ENCODE assay signal across 26 cellular contexts in the genomic region with DNA sequence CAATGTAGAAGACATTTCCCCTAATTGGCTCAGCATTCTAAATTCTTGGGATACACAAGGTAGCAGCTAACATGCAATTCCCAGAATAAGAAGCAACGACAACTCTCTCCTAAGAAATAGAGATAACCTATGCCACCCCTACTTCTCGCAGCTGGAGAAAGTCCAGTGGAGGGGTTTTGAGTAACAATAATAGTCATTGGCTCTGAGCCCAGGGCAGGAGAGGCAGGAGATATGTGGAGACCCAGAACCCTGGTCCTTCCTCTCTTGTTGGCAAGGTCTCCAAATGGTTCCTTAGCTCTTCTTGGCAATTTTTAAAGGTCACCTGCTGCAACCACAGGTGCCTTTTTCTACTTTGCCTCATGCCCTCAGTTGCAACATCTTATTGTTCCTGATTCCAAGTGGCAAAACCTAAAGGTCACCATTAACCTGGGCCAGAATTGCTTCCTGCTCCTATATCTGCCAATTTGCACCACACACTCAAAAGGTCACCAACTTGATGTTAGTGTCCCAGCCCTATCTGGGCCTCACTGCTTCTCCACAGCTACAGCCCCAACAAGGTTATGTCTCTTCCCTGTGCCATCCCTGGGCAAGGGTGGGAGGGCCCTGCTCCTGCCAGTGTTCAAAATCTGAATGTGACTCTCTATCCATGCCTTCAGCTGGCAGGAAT. TPM values are rescaled to one million over a fixed set of nuclear protein-coding genes. Genes with fewer than 3 reads are reported as not detected.
DNase-seq lines count a peak whose midpoint lies in the region; ATAC-seq, FAIRE-seq and TF ChIP-seq lines count a peak whose summit lies in the region.
"Had no signal": no experiment of that assay in that cellular context is flagged by ENCODE, and none has a peak within 500 bp of the region (broad histone marks: within the 10 kb centered on the region; RNA-seq: fewer than 3 reads in every experiment).

No MANE protein-coding gene starts in this region.

- H3K4me3 ChIP-seq in liver (ENCODE audit: low read depth in 1 of 3, low read length in 3 of 3) (no peak overlapping the region), HepG2 (replicated peaks in 1 of 3; ENCODE audit: insufficient read depth in 1 of 3, low read depth in 2 of 3, low read length in 3 of 3) (no peak overlapping the region), psoas muscle (no peak overlapping the region), MM.1S (ENCODE audit: low read length) (no peak overlapping the region)
- H3K4me3 ChIP-seq: BLaER1 treated with 17β-estradiol and CSF1 and Interleukin-3, amounts not matched to agents 10 nM and 100 nM; GM12878; HAP-1 had no signal

- H3K9me3 ChIP-seq in liver (ENCODE audit: control insufficient read depth in 4 of 4, low read length in 3 of 4) (no peaks in the 10 kb centered on the region), HepG2 (ENCODE audit: low read length) (no peaks in the 10 kb centered on the region), psoas muscle (no peaks in the 10 kb centered on the region), MM.1S (replicated peaks; ENCODE audit: insufficient read depth, low read length) (no peaks in the 10 kb centered on the region)
- H3K9me3 ChIP-seq: BE2C; BLaER1 treated with 17β-estradiol and CSF1 and Interleukin-3, amounts not matched to agents 10 nM and 100 nM; HAP-1 had no signal

- H3K27ac ChIP-seq in liver (ENCODE audit: low read depth in 1 of 2, low read length in 2 of 2) (no peak overlapping the region), HepG2 (ENCODE audit: extremely low read length, insufficient read depth, low read length) (no peak overlapping the region), psoas muscle (peak overlapping the region; percentile 79), MM.1S (ENCODE audit: low read length) (no peak overlapping the region)
- H3K27ac ChIP-seq: 22Rv1; BLaER1 treated with 17β-estradiol and CSF1 and Interleukin-3, amounts not matched to agents 10 nM and 100 nM had no signal

- H3K9ac ChIP-seq in liver (ENCODE audit: low read depth in 1 of 2, low read length in 2 of 2) (no peak overlapping the region), HepG2 (ENCODE audit: insufficient read depth, low read depth, low read length) (no peak overlapping the region), MM.1S (ENCODE audit: low read length) (no peak overlapping the region)
- H3K9ac ChIP-seq: BLaER1 treated with 17β-estradiol and CSF1 and Interleukin-3, amounts not matched to agents 10 nM and 100 nM had no signal

- no peak for FAIRE-seq in HepG2 (lab: Jason Lieb, UNC)
- FAIRE-seq: A204.1, D721Med, GM12878, H54 had no signal

- CTCF ChIA-PET in HepG2 (lab: Yijun Ruan, JAX; ENCODE audit: low intra/inter-chr PET ratio, low total read pairs), result no interaction called here

- BruUV-seq in HepG2 (replicated peaks; lab: Mats Ljungman, UMichigan), result no TSS peak

- no peaks in the 10 kb centered on the region for H3K27me3 ChIP-seq in liver (ENCODE audit: control insufficient read depth in 4 of 4, insufficient read depth in 4 of 4, low read length in 3 of 4)
- H3K27me3 ChIP-seq in HepG2 (ENCODE audit: control insufficient read depth in 1 of 2, insufficient read depth in 2 of 2, low read length in 2 of 2), result no peaks in the 10 kb centered on the region
- no peaks in the 10 kb centered on the region for H3K27me3 ChIP-seq in psoas muscle (ENCODE audit: insufficient read depth in 3 of 3, low read length in 2 of 3)
- no peaks in the 10 kb centered on the region for H3K27me3 ChIP-seq in MM.1S (replicated peaks; ENCODE audit: insufficient read depth, low read length)
- H3K27me3 ChIP-seq: BE2C; BLaER1 treated with 17β-estradiol and CSF1 and Interleukin-3, amounts not matched to agents 10 nM and 100 nM had no signal

- TF ChIP-seq RAD21 in liver (IDR thresholded peaks at IDR 0.05) (peak; percentile 15 to 22), HepG2 (CRISPR knock-in tag; IDR thresholded peaks at IDR 0.05) (no peak)

- H3K4me1 ChIP-seq in liver (ENCODE audit: control insufficient read depth in 4 of 4, insufficient read depth in 4 of 4, low read length in 3 of 4), result peaks cover 0 to 8% (median 5%) of the 10 kb centered on the region in 4 donors
- peaks cover 28% of the 10 kb centered on the region for H3K4me1 ChIP-seq in HepG2 (ENCODE audit: insufficient read depth, low read length)
- H3K4me1 ChIP-seq in psoas muscle, result peaks cover 86% of the 10 kb centered on the region
- no peaks in the 10 kb centered on the region for H3K4me1 ChIP-seq in MM.1S (ENCODE audit: low read length)
- H3K4me1 ChIP-seq: BE2C, HAP-1 had no signal

- H2AFZ ChIP-seq in HepG2 (ENCODE audit: low read length) (no peak overlapping the region), MM.1S (ENCODE audit: low read length) (no peak overlapping the region)

- intact Hi-C loops in HepG2 (cut with micrococcal nuclease; ENCODE audit: unreplicated experiment), result no loop called here
- intact Hi-C loops in psoas muscle (cut with DNase I), result no loop called here

- TF ChIP-seq EP300 in HepG2 (IDR thresholded peaks at IDR 0.05; ENCODE audit: low read depth in 2 of 2, low read length in 2 of 2) (no peak), HepG2 (CRISPR knock-in tag; IDR thresholded peaks at IDR 0.05; ENCODE audit: borderline replicate concordance) (no peak)

- WGBS in liver, result 65% methylated on average over 2 of the region's 2 CpGs
- whole genome bisulfite sequencing in HepG2 (ENCODE audit: low lambda C conversion rate), result 95% methylated on average over 2 of the region's 2 CpGs
- WGBS in psoas muscle, 3 donors, result 29 to 58% (median 36%) methylated on average over 2 of the region's 2 CpGs

- H3K4me2 ChIP-seq in HepG2 (ENCODE audit: low read depth, low read length) (no peak overlapping the region), MM.1S (ENCODE audit: low read depth, low read length) (no peak overlapping the region)
- H3K4me2 ChIP-seq: BLaER1 treated with 17β-estradiol and CSF1 and Interleukin-3, amounts not matched to agents 10 nM and 100 nM had no signal

- H3K9me2 ChIP-seq in MM.1S (replicated peaks; ENCODE audit: insufficient read depth, low read length), result no peaks in the 10 kb centered on the region

- DNase-seq in HepG2 (ENCODE audit: low spot score) (no peak), left lobe of liver (ENCODE audit: low spot score) (peak; percentile 81), psoas muscle (no peak), AG08395 (ENCODE audit: low spot score) (no peak), MM.1S (no peak)
- DNase-seq: AML-193; BE2C; CD4-positive, alpha-beta T cell; CD8-positive, alpha-beta memory T cell; DMS 273 treated with DMSO at 0.1 percent for 48 hours; DMS79; EL; GDM1; GOT3; HFFc6 had no signal

- ATAC-seq in HepG2, result no peak
- ATAC-seq in left lobe of liver, result peak; percentile 96
- peak in 2 of 4 donors; percentile 22 to 28 for ATAC-seq in psoas muscle
- ATAC-seq in GM18517 (IDR thresholded peaks at IDR 0.05; ENCODE audit: unreplicated experiment), result no peak
- ATAC-seq: GM12878 had no signal

- H3K36me3 ChIP-seq in liver (ENCODE audit: control insufficient read depth in 4 of 4, insufficient read depth in 3 of 4, low read depth in 1 of 4, low read length in 3 of 4) (no peaks in the 10 kb centered on the region), HepG2 (replicated peaks in 1 of 2; ENCODE audit: control insufficient read depth in 1 of 2, insufficient read depth in 2 of 2, low read length in 2 of 2) (no peaks in the 10 kb centered on the region), psoas muscle (ENCODE audit: insufficient read depth in 1 of 2, low read depth in 1 of 2) (peaks cover 0 to 2% of the 10 kb centered on the region in 2 donors), MM.1S (replicated peaks; ENCODE audit: insufficient read depth, low read length) (no peaks in the 10 kb centered on the region)
- H3K36me3 ChIP-seq: BE2C; BLaER1 treated with 17β-estradiol and CSF1 and Interleukin-3, amounts not matched to agents 10 nM and 100 nM; HAP-1 had no signal

- H3K79me2 ChIP-seq in HepG2 (ENCODE audit: insufficient read depth, low read length) (no peaks in the 10 kb centered on the region), MM.1S (ENCODE audit: low read length) (no peaks in the 10 kb centered on the region)

- TF ChIP-seq CTCF in liver (IDR thresholded peaks at IDR 0.05; ENCODE audit: low read depth, low read length, missing input control) (no peak), HepG2 (CRISPR knock-in tag; IDR thresholded peaks at IDR 0.05) (no peak), psoas muscle (IDR thresholded peaks at IDR 0.05) (peak; percentile 8), MM.1S (IDR thresholded peaks at IDR 0.05; ENCODE audit: low read length) (no peak)

- H4K20me1 ChIP-seq in HepG2 (ENCODE audit: insufficient read depth, low read length) (no peaks in the 10 kb centered on the region), MM.1S (ENCODE audit: insufficient read depth, low read length) (no peaks in the 10 kb centered on the region)
- H4K20me1 ChIP-seq: BLaER1 treated with 17β-estradiol and CSF1 and Interleukin-3, amounts not matched to agents 10 nM and 100 nM had no signal

- POLR2A ChIA-PET in HepG2 (lab: Yijun Ruan, JAX), result interaction anchor here (1.7 kb wide), 2 partner anchors 8 to 13 kb away, joined by 5 to 9 read pairs; no protein-coding TSS in a partner anchor

- no peaks in the 10 kb centered on the region for H3F3A ChIP-seq in MM.1S (ENCODE audit: insufficient read depth, low read length)

- in situ Hi-C loops in HepG2 (cut with HindIII; ENCODE audit: extremely low pct_ligation_motif_present, low pct_unique_long_range_greater_than_20kb), result no loop called here

- TF ChIP-seq POLR2A in HepG2 (IDR thresholded peaks at IDR 0.05; ENCODE audit: insufficient read depth in 1 of 2, low read depth in 2 of 2, low read length in 2 of 2), result no peak

RNA-seq across cellular contexts. Expression of a gene that starts 36.7 kb away (rescaled TPM):
- total RNA-seq in liver, result 1 to 10 TPM in 1 of 2 donors, under 1 TPM in 1; 0.09 to 1.9 TPM
- polyA plus RNA-seq in liver, result 10 to 100 TPM in 1 of 2 donors, 1 to 10 TPM in 1; 5.0 to 15.5 TPM
- total RNA-seq in HepG2 (2016; rRNA removed; fragmentation: Illumina TruSeq; extraction: Trizol), result 0.42 and 0.49 TPM in 2 replicates
- total RNA-seq in HepG2 (2016; cell fraction: cytosol; rRNA removed; fragmentation: Illumina TruSeq; extraction: Trizol; ENCODE audit: low read depth), result not detected in 2 replicates
- total RNA-seq in HepG2 (2016; cell fraction: insoluble cytoplasmic fraction; rRNA removed; fragmentation: Illumina TruSeq; extraction: Trizol), result 0.28 and 0.51 TPM in 2 replicates
- 0.14 and 0.28 TPM in 2 replicates for total RNA-seq in HepG2 (2016; cell fraction: membrane; rRNA removed; fragmentation: Illumina TruSeq; extraction: Trizol)
- 0.22 and 0.37 TPM in 2 replicates for total RNA-seq in HepG2 (2016; cell fraction: nucleus; rRNA removed; fragmentation: Illumina TruSeq; extraction: Trizol)
- 1.9 and 3.5 TPM in 2 replicates for polyA plus RNA-seq in HepG2 (2011; rRNA removed)
- polyA plus RNA-seq in HepG2 (2011; cell fraction: cytosol; rRNA removed), result 1.4 and 3.5 TPM in 2 replicates
- polyA plus RNA-seq in HepG2 (2011; cell fraction: nucleus; rRNA removed), result 1.2 and 1.9 TPM in 2 replicates
- polyA plus RNA-seq in HepG2 (2012), result 5.0 and 5.5 TPM in 2 replicates
- 0.06 TPM in 2 replicates for polyA plus RNA-seq in HepG2 (2016; cell fraction: cytosol; fragmentation: Illumina TruSeq; extraction: Trizol; ENCODE audit: low read depth)
- polyA plus RNA-seq in HepG2 (2016; cell fraction: insoluble cytoplasmic fraction; fragmentation: Illumina TruSeq; extraction: Trizol; ENCODE audit: low read depth), result 0.42 and 0.59 TPM in 2 replicates
- 0.08 and 0.22 TPM in 2 replicates for polyA plus RNA-seq in HepG2 (2016; cell fraction: membrane; fragmentation: Illumina TruSeq; extraction: Trizol; ENCODE audit: low read depth)
- 0.28 and 0.34 TPM in 2 replicates for polyA plus RNA-seq in HepG2 (2016; cell fraction: nucleus; fragmentation: Illumina TruSeq; extraction: Trizol; ENCODE audit: insufficient read depth, low read depth)
- 0.58 and 4.3 TPM in 2 replicates for polyA minus RNA-seq in HepG2 (2011; rRNA and poly(A)+ RNA removed; ENCODE audit: low replicate concordance)
- polyA minus RNA-seq in HepG2 (2011; cell fraction: cytosol; rRNA and poly(A)+ RNA removed), result 1.5 and 2.6 TPM in 2 replicates
- polyA minus RNA-seq in HepG2 (2011; cell fraction: nucleus; rRNA and poly(A)+ RNA removed), result 3.3 and 6.3 TPM in 2 replicates
- total RNA-seq in left lobe of liver, result 15.0 TPM
- 100 to 1,000 TPM in 3 of 4 donors, 10 to 100 TPM in 1; 62.5 to 220 (median 143) TPM for total RNA-seq in psoas muscle
- polyA plus RNA-seq in psoas muscle, result 100 to 1,000 TPM in 1 of 3 donors, 10 to 100 TPM in 2; 37.0 to 105 (median 53.8) TPM
- total RNA-seq: CD4-positive, alpha-beta T cell; CD8-positive, alpha-beta memory T cell had no signal
- polyA plus RNA-seq: AG04450; CD14-positive monocyte; CD8-positive, alpha-beta memory T cell had no signal
